ENCODE assay signal across 12 cellular contexts in genomic region chr6:167932468-167933276, GRCh38.
DNase-seq lines count a peak whose midpoint lies in the region; ATAC-seq and TF ChIP-seq lines count a peak whose summit lies in the region.
"Had no signal": no experiment of that assay in that cellular context is flagged by ENCODE, and none has a peak within 500 bp of the region (broad histone marks: within the 10 kb centered on the region; RNA-seq: fewer than 3 reads in every experiment).

No MANE protein-coding gene starts in this region.

- H3K27ac ChIP-seq in breast epithelium (peak overlapping the region; percentile 7 to 30), liver (ENCODE audit: low read depth in 1 of 2, low read length in 2 of 2) (peak overlapping the region; percentile 88 to 94), upper lobe of right lung (peak overlapping the region; percentile 73), SJCRH30 (no peak overlapping the region), esophagus squamous epithelium (no peak overlapping the region)

- CTCF ChIA-PET in MCF 10A (lab: Yijun Ruan, JAX), result interaction anchor here (0.6 to 1.4 kb wide), 3 partner anchors 15 to 35 kb away, joined by 3 read pairs; no protein-coding TSS in a partner anchor

- 32% methylated on average over 12 of the region's 12 CpGs for WGBS in liver
- 67 to 73% methylated on average over 12 of the region's 12 CpGs for WGBS in esophagus squamous epithelium, 2 donors

- H3K4me1 ChIP-seq in breast epithelium (no peaks in the 10 kb centered on the region), liver (ENCODE audit: control insufficient read depth in 4 of 4, insufficient read depth in 4 of 4, low read length in 3 of 4) (peaks cover 3 to 43% (median 28%) of the 10 kb centered on the region in 4 donors), upper lobe of right lung (peaks cover 16% of the 10 kb centered on the region), SJCRH30 (no peaks in the 10 kb centered on the region), esophagus squamous epithelium (no peaks in the 10 kb centered on the region)

- peak overlapping the region; percentile 68 to 79 for H3K9ac ChIP-seq in liver (ENCODE audit: low read depth in 1 of 2, low read length in 2 of 2)

- no peak overlapping the region for H3K27ac Mint-ChIP-seq in MCF 10A (ENCODE audit: low read depth, unreplicated experiment)
- H3K27ac Mint-ChIP-seq: activated CD8-positive, alpha-beta T cell treated with anti-CD3 and anti-CD28 coated beads for 36 hours; activated naive CD8-positive, alpha-beta T cell treated with anti-CD3 and anti-CD28 coated beads, Interleukin-2, amount 10 ng/mL, durations not matched to agents 7 days and 5 days; stimulated activated naive B cell treated with anti-CD40 and anti-IgM and Interleukin-4, amounts not matched to agents 10 μg/mL and 1 μg/mL and 100 μg/mL, for 72 hours had no signal

- H3K9me3 Mint-ChIP-seq in MCF 10A (ENCODE audit: unreplicated experiment), result no peaks in the 10 kb centered on the region
- H3K9me3 Mint-ChIP-seq: activated CD8-positive, alpha-beta T cell treated with anti-CD3 and anti-CD28 coated beads for 36 hours; activated naive CD8-positive, alpha-beta T cell treated with anti-CD3 and anti-CD28 coated beads, Interleukin-2, amount 10 ng/mL, durations not matched to agents 7 days and 5 days; stimulated activated naive B cell treated with anti-CD40 and anti-IgM and Interleukin-4, amounts not matched to agents 10 μg/mL and 1 μg/mL and 100 μg/mL, for 72 hours had no signal

- no TSS peak for BruUV-seq in MCF 10A (replicated peaks; lab: Mats Ljungman, UMichigan)

- H3K36me3 Mint-ChIP-seq in MCF 10A (ENCODE audit: insufficient read depth, unreplicated experiment), result peaks cover 17% of the 10 kb centered on the region
- H3K36me3 Mint-ChIP-seq: stimulated activated naive B cell treated with anti-CD40 and anti-IgM and Interleukin-4, amounts not matched to agents 10 μg/mL and 1 μg/mL and 100 μg/mL, for 72 hours had no signal

- TF ChIP-seq POLR2A in breast epithelium (IDR thresholded peaks at IDR 0.05) (no peak), esophagus squamous epithelium (IDR thresholded peaks at IDR 0.05) (no peak)

- intact Hi-C loops in breast epithelium (cut with DNase I; ENCODE audit: low total_unique reads), result no loop called here
- intact Hi-C loops in MCF 10A (cut with micrococcal nuclease), result no loop called here
- intact Hi-C loops in upper lobe of right lung (cut with DNase I), result no loop called here
- intact Hi-C loops in esophagus squamous epithelium (cut with DNase I), result no loop called here

- H3K36me3 ChIP-seq in breast epithelium (no peaks in the 10 kb centered on the region), liver (ENCODE audit: control insufficient read depth in 4 of 4, insufficient read depth in 3 of 4, low read depth in 1 of 4, low read length in 3 of 4) (peaks cover 0 to 4% (median 2%) of the 10 kb centered on the region in 4 donors), upper lobe of right lung (peaks cover 28% of the 10 kb centered on the region), SJCRH30 (0 out of 2 replicates have a peak, but pooled peaks cover 5% of the 10 kb centered on the region), esophagus squamous epithelium (peaks cover 0 to 91% (median 4%) of the 10 kb centered on the region in 3 donors)

- H3K9me3 ChIP-seq in breast epithelium (no peaks in the 10 kb centered on the region), liver (ENCODE audit: control insufficient read depth in 4 of 4, low read length in 3 of 4) (no peaks in the 10 kb centered on the region), upper lobe of right lung (no peaks in the 10 kb centered on the region), SJCRH30 (replicated peaks) (no peaks in the 10 kb centered on the region), esophagus squamous epithelium (no peaks in the 10 kb centered on the region)

- no peaks in the 10 kb centered on the region for H3K27me3 Mint-ChIP-seq in MCF 10A (ENCODE audit: insufficient read depth, unreplicated experiment)
- H3K27me3 Mint-ChIP-seq: activated naive CD8-positive, alpha-beta T cell treated with anti-CD3 and anti-CD28 coated beads, Interleukin-2, amount 10 ng/mL, durations not matched to agents 7 days and 5 days had no signal

- TF ChIP-seq RAD21 in liver (IDR thresholded peaks at IDR 0.05), result peak in 1 of 2 donors; percentile 29

- H3K27me3 ChIP-seq in breast epithelium (no peaks in the 10 kb centered on the region), liver (ENCODE audit: control insufficient read depth in 4 of 4, insufficient read depth in 4 of 4, low read length in 3 of 4) (no peaks in the 10 kb centered on the region), upper lobe of right lung (no peaks in the 10 kb centered on the region), SJCRH30 (no peaks in the 10 kb centered on the region), esophagus squamous epithelium (no peaks in the 10 kb centered on the region)

- peak in 1 of 2 donors; percentile 30 for DNase-seq in breast epithelium (ENCODE audit: low spot score in 2 of 2)
- no peak for DNase-seq in MCF 10A (ENCODE audit: unreplicated experiment)
- DNase-seq in choroid plexus epithelial cell (ENCODE audit: low read depth), result peak; percentile 89
- no peak for DNase-seq in upper lobe of right lung
- DNase-seq in NOMO-1 treated with dmso at 0.1 percent for 144 hours (lab: John Stamatoyannopoulos, UW; ENCODE audit: unreplicated experiment), result no peak
- DNase-seq in SJCRH30, result no peak
- DNase-seq in esophagus squamous epithelium (lab: John Stamatoyannopoulos, UW), result no peak
- DNase-seq: activated CD8-positive, alpha-beta T cell treated with anti-CD3 and anti-CD28 coated beads for 36 hours; activated naive CD8-positive, alpha-beta T cell treated with anti-CD3 and anti-CD28 coated beads, Interleukin-2, amount 10 ng/mL, durations not matched to agents 7 days and 5 days; H7; stimulated activated naive B cell treated with anti-CD40 and anti-IgM and Interleukin-4, amounts not matched to agents 10 μg/mL and 1 μg/mL and 100 μg/mL, for 72 hours had no signal

- TF ChIP-seq CTCF in breast epithelium (IDR thresholded peaks at IDR 0.05) (no peak), MCF 10A (IDR thresholded peaks at IDR 0.05; ENCODE audit: unreplicated experiment) (no peak), choroid plexus epithelial cell (conservative IDR thresholded peaks at IDR 0.05; ENCODE audit: low read depth, low read length) (no peak), liver (IDR thresholded peaks at IDR 0.05; ENCODE audit: low read depth, low read length, missing input control) (no peak), upper lobe of right lung (IDR thresholded peaks at IDR 0.05) (no peak), esophagus squamous epithelium (IDR thresholded peaks at IDR 0.05) (no peak)

- POLR2A ChIA-PET in MCF 10A (lab: Yijun Ruan, JAX), result no interaction called here

- no peak overlapping the region for H3K4me3 ChIP-seq in breast epithelium
- H3K4me3 ChIP-seq in choroid plexus epithelial cell (ENCODE audit: low read depth, low read length), result peak overlapping the region; percentile 33
- H3K4me3 ChIP-seq in liver (ENCODE audit: low read depth in 1 of 3, low read length in 3 of 3), result peak overlapping the region; percentile 35 to 75 (median 73)
- peak overlapping the region; percentile 37 for H3K4me3 ChIP-seq in upper lobe of right lung
- H3K4me3 ChIP-seq in SJCRH30, result no peak overlapping the region
- H3K4me3 ChIP-seq in esophagus squamous epithelium, result no peak overlapping the region

- no peaks in the 10 kb centered on the region for H3K4me1 Mint-ChIP-seq in MCF 10A (ENCODE audit: insufficient read depth, unreplicated experiment)
- H3K4me1 Mint-ChIP-seq: activated naive CD8-positive, alpha-beta T cell treated with anti-CD3 and anti-CD28 coated beads, Interleukin-2, amount 10 ng/mL, durations not matched to agents 7 days and 5 days; stimulated activated naive B cell treated with anti-CD40 and anti-IgM and Interleukin-4, amounts not matched to agents 10 μg/mL and 1 μg/mL and 100 μg/mL, for 72 hours had no signal

- no peak overlapping the region for H3K4me3 Mint-ChIP-seq in MCF 10A (ENCODE audit: unreplicated experiment)
- H3K4me3 Mint-ChIP-seq: activated CD8-positive, alpha-beta T cell treated with anti-CD3 and anti-CD28 coated beads for 36 hours; activated naive CD8-positive, alpha-beta T cell treated with anti-CD3 and anti-CD28 coated beads, Interleukin-2, amount 10 ng/mL, durations not matched to agents 7 days and 5 days; stimulated activated naive B cell treated with anti-CD40 and anti-IgM and Interleukin-4, amounts not matched to agents 10 μg/mL and 1 μg/mL and 100 μg/mL, for 72 hours had no signal

- peak; percentile 68 for ATAC-seq in upper lobe of right lung
- ATAC-seq: activated CD8-positive, alpha-beta T cell treated with anti-CD3 and anti-CD28 coated beads for 36 hours; stimulated activated naive B cell treated with anti-CD40 and anti-IgM and Interleukin-4, amounts not matched to agents 10 μg/mL and 1 μg/mL and 100 μg/mL, for 72 hours had no signal

TF ChIP-seq in liver, 16 proteins besides CTCF, POLR2A, EP300 and RAD21 (continues in another document):
- TF ChIP-seq FOXA2 (IDR thresholded peaks at IDR 0.05) (peak; percentile 52), RXRA (IDR thresholded peaks at IDR 0.05) (peak; percentile 81 to 86), FOXA1 (IDR thresholded peaks at IDR 0.05) (peak; percentile 54), HNF4A (conservative IDR thresholded peaks at IDR 0.05) (peak; percentile 64 to 77), YY1 (IDR thresholded peaks at IDR 0.05) (peak; percentile 41), MAX (IDR thresholded peaks at IDR 0.05) (peak; percentile 47), TAF1 (conservative IDR thresholded peaks at IDR 0.05) (peak; percentile 58), SP1 (IDR thresholded peaks at IDR 0.05) (peak; percentile 78), ATF3 (IDR thresholded peaks at IDR 0.05) (peak; percentile 53), HNF4G (IDR thresholded peaks at IDR 0.05) (no peak)

Comparison
In these comparisons a context has a peak if more than half of its experiments do, and no peak if none do; other contexts are left out.
1. H3K27ac ChIP-seq: peak in breast epithelium (2 of 2), liver (2 of 2) and upper lobe of right lung (single experiment); none in SJCRH30 (single experiment) and esophagus squamous epithelium (0 of 4).
2. H3K4me3 ChIP-seq: peak in choroid plexus epithelial cell (single experiment), liver (3 of 3) and upper lobe of right lung (single experiment); none in breast epithelium (0 of 3), SJCRH30 (single experiment) and esophagus squamous epithelium (0 of 4).